ENCODE assay signal across 29 cellular contexts in genomic region chr10:61742812-61743211, GRCh38.
"Had no signal": no experiment of that assay in that cellular context is flagged by ENCODE, and none has a peak within 500 bp of the region (broad histone marks: within the 10 kb centered on the region; RNA-seq: fewer than 3 reads in every experiment).

No MANE protein-coding gene starts in this region.

- H3K27me3 ChIP-seq: ascending aorta, breast epithelium, cardiac muscle cell, dorsolateral prefrontal cortex had no signal

- DNase-seq: activated CD4-positive, alpha-beta memory T cell treated with anti-CD3 and anti-CD28 coated beads, Interleukin-2, amount 10 ng/mL, durations not matched to agents 7 days and 5 days; activated CD4-positive, alpha-beta T cell treated with anti-CD3 and anti-CD28 coated beads for 1 hour; activated CD4-positive, alpha-beta T cell treated with anti-CD3 and anti-CD28 coated beads for 4 hours; activated CD4-positive, alpha-beta T cell treated with anti-CD3 and anti-CD28 coated beads, Interleukin-2, amount 10 ng/mL, durations not matched to agents 7 days and 5 days; activated CD4-positive, alpha-beta T cell treated with anti-CD3 and anti-CD28 coated beads, Interleukin-2, amount 50 U/mL, for 4 hours; activated CD8-positive, alpha-beta memory T cell treated with anti-CD3 and anti-CD28 coated beads, Interleukin-2, amount 50 U/mL, for 48 hours; activated gamma-delta T cell; activated naive CD4-positive, alpha-beta T cell; activated naive CD4-positive, alpha-beta T cell treated with anti-CD3 and anti-CD28 coated beads, Interleukin-2, amount 10 ng/mL, durations not matched to agents 7 days and 5 days; activated naive CD8-positive, alpha-beta T cell treated with anti-CD3 and anti-CD28 coated beads, Interleukin-2, amount 10 ng/mL, durations not matched to agents 7 days and 5 days; activated T-cell treated with anti-CD3 and anti-CD28 coated beads for 4 hours; activated T-cell treated with anti-CD3 and anti-CD28 coated beads, Interleukin-2, amount 50 U/mL, for 24 hours; activated T-cell treated with anti-CD3 and anti-CD28 coated beads, Interleukin-2, amount 50 U/mL, for 72 hours; central memory CD4-positive, alpha-beta T cell; cerebellar nuclear complex; dorsolateral prefrontal cortex; effector memory CD4-positive, alpha-beta T cell; endodermal cell; foreskin fibroblast; T-helper 2 cell had no signal

- H3K9me3 Mint-ChIP-seq: brain; dendritic cell treated with granulocyte-macrophage colony-stimulating factor and Interleukin-4, amounts not matched to agents 40 ng/mL and 50 ng/mL, for 4 days; endodermal cell had no signal

- H3K27ac Mint-ChIP-seq: activated CD4-positive, alpha-beta memory T cell treated with anti-CD3 and anti-CD28 coated beads, Interleukin-2, amount 10 ng/mL, durations not matched to agents 7 days and 5 days; activated CD4-positive, alpha-beta T cell treated with anti-CD3 and anti-CD28 coated beads, Interleukin-2, amount 10 ng/mL, durations not matched to agents 7 days and 5 days; activated naive CD4-positive, alpha-beta T cell treated with anti-CD3 and anti-CD28 coated beads, Interleukin-2, amount 10 ng/mL, durations not matched to agents 7 days and 5 days; activated naive CD4-positive, alpha-beta T cell treated with anti-CD3 and anti-CD28 coated beads, Interleukin-2, amount 50 U/mL, for 72 hours; activated naive CD8-positive, alpha-beta T cell treated with anti-CD3 and anti-CD28 coated beads, Interleukin-2, amount 10 ng/mL, durations not matched to agents 7 days and 5 days; activated T-cell treated with anti-CD3 and anti-CD28 coated beads, Interleukin-2, amount 50 U/mL, for 24 hours; activated T-cell treated with anti-CD3 and anti-CD28 coated beads, Interleukin-2, amount 50 U/mL, for 72 hours; brain; dendritic cell treated with granulocyte-macrophage colony-stimulating factor and Interleukin-4, amounts not matched to agents 40 ng/mL and 50 ng/mL, for 4 days; endodermal cell had no signal

- H3K4me1 Mint-ChIP-seq: activated CD4-positive, alpha-beta memory T cell treated with anti-CD3 and anti-CD28 coated beads, Interleukin-2, amount 10 ng/mL, durations not matched to agents 7 days and 5 days; activated CD4-positive, alpha-beta T cell treated with anti-CD3 and anti-CD28 coated beads, Interleukin-2, amount 10 ng/mL, durations not matched to agents 7 days and 5 days; activated naive CD4-positive, alpha-beta T cell treated with anti-CD3 and anti-CD28 coated beads, Interleukin-2, amount 10 ng/mL, durations not matched to agents 7 days and 5 days; activated naive CD8-positive, alpha-beta T cell treated with anti-CD3 and anti-CD28 coated beads, Interleukin-2, amount 10 ng/mL, durations not matched to agents 7 days and 5 days had no signal

- H3K4me3 ChIP-seq: ascending aorta, breast epithelium, cardiac muscle cell, coronary artery, dorsolateral prefrontal cortex had no signal

- H3K4me1 ChIP-seq: ascending aorta, breast epithelium had no signal

- H3K9me3 ChIP-seq: ascending aorta, breast epithelium had no signal

- H3K36me3 Mint-ChIP-seq: activated naive CD4-positive, alpha-beta T cell treated with anti-CD3 and anti-CD28 coated beads, Interleukin-2, amount 10 ng/mL, durations not matched to agents 7 days and 5 days; brain; WTC11 had no signal

- H3K36me3 ChIP-seq: ascending aorta, breast epithelium, cardiac muscle cell had no signal

- H3K27ac ChIP-seq: ascending aorta, breast epithelium, cardiac muscle cell, coronary artery, dorsolateral prefrontal cortex, VCaP had no signal

- H3K4me3 Mint-ChIP-seq: activated CD4-positive, alpha-beta memory T cell treated with anti-CD3 and anti-CD28 coated beads, Interleukin-2, amount 10 ng/mL, durations not matched to agents 7 days and 5 days; activated CD4-positive, alpha-beta T cell treated with anti-CD3 and anti-CD28 coated beads, Interleukin-2, amount 10 ng/mL, durations not matched to agents 7 days and 5 days; activated naive CD4-positive, alpha-beta T cell treated with anti-CD3 and anti-CD28 coated beads, Interleukin-2, amount 10 ng/mL, durations not matched to agents 7 days and 5 days; activated naive CD8-positive, alpha-beta T cell treated with anti-CD3 and anti-CD28 coated beads, Interleukin-2, amount 10 ng/mL, durations not matched to agents 7 days and 5 days; activated T-cell treated with anti-CD3 and anti-CD28 coated beads, Interleukin-2, amount 50 U/mL, for 24 hours; activated T-cell treated with anti-CD3 and anti-CD28 coated beads, Interleukin-2, amount 50 U/mL, for 72 hours; brain; dendritic cell treated with granulocyte-macrophage colony-stimulating factor and Interleukin-4, amounts not matched to agents 40 ng/mL and 50 ng/mL, for 4 days; endodermal cell; WTC11 had no signal

- H3K27me3 Mint-ChIP-seq: activated CD4-positive, alpha-beta T cell treated with anti-CD3 and anti-CD28 coated beads, Interleukin-2, amount 10 ng/mL, durations not matched to agents 7 days and 5 days; activated T-cell treated with anti-CD3 and anti-CD28 coated beads, Interleukin-2, amount 50 U/mL, for 24 hours; brain; dendritic cell treated with granulocyte-macrophage colony-stimulating factor and Interleukin-4, amounts not matched to agents 40 ng/mL and 50 ng/mL, for 4 days had no signal
